2 cellular contexts compared by ENCODE assay signal in genomic region chr3:54814224-54814623, GRCh38.
TF ChIP-seq lines count a peak whose summit lies in the region.

No MANE protein-coding gene starts in this region.

TF ChIP-seq in H1, 55 proteins besides CTCF, POLR2A, EP300 and RAD21 (continued from another document):
- no peak for TF ChIP-seq EZH2 (IDR thresholded peaks at IDR 0.05; ENCODE audit: low read depth, low read length, severe bottlenecking)
- no peak for TF ChIP-seq SAP30 (IDR thresholded peaks at IDR 0.05; ENCODE audit: insufficient read depth, insufficient replicate concordance, low read length)
- TF ChIP-seq CHD1 (IDR thresholded peaks at IDR 0.05; ENCODE audit: low read depth, low read length), result no peak
- TF ChIP-seq, protein P1, sequence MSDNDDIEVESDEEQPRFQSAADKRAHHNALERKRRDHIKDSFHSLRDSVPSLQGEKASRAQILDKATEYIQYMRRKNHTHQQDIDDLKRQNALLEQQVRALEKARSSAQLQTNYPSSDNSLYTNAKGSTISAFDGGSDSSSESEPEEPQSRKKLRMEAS (IDR thresholded peaks at IDR 0.05), result no peak
- TF ChIP-seq SP1 (IDR thresholded peaks at IDR 0.05; ENCODE audit: low read depth, low read length), result no peak
- TF ChIP-seq TBP (IDR thresholded peaks at IDR 0.05; ENCODE audit: low read depth, low read length), result no peak

TF ChIP-seq in GM23338, 12 proteins besides CTCF, POLR2A, EP300 and RAD21 (continued from another document):
- TF ChIP-seq REST (IDR thresholded peaks at IDR 0.05; ENCODE audit: unreplicated experiment) (no peak), ZNF331 (CRISPR knock-in tag; IDR thresholded peaks at IDR 0.05; ENCODE audit: low read depth) (no peak), POLR2AphosphoS5 (IDR thresholded peaks at IDR 0.05; ENCODE audit: low read depth) (no peak), NANOG (IDR thresholded peaks at IDR 0.05; ENCODE audit: borderline replicate concordance) (no peak)
